1 cellular context compared by ENCODE assay signal in genomic region chr1:156600733-156601121, GRCh38.
TF ChIP-seq lines count a peak whose summit lies in the region.

No MANE protein-coding gene starts in this region.

TF ChIP-seq in HEK293, 187 proteins besides CTCF, POLR2A, EP300 and RAD21 (continued from another document):
- TF ChIP-seq ATF2 (tag by site-specific recombination; IDR thresholded peaks at IDR 0.05; ENCODE audit: low read depth), result no peak
- no peak for TF ChIP-seq ZNF214 (tag by site-specific recombination; IDR thresholded peaks at IDR 0.05; ENCODE audit: borderline replicate concordance)
- TF ChIP-seq ZXDB (tag by site-specific recombination; IDR thresholded peaks at IDR 0.05), result no peak
- TF ChIP-seq ZNF10 (tag by site-specific recombination; IDR thresholded peaks at IDR 0.05), result no peak
- no peak for TF ChIP-seq ZNF184 (tag by site-specific recombination; IDR thresholded peaks at IDR 0.05)
- TF ChIP-seq REPIN1 (tag by site-specific recombination; IDR thresholded peaks at IDR 0.05; ENCODE audit: low read depth), result no peak
- TF ChIP-seq ZNF776 (tag by site-specific recombination; IDR thresholded peaks at IDR 0.05; ENCODE audit: borderline replicate concordance), result no peak
